Comparison of ENCODE assay signal across 8 cellular contexts in the genomic region with DNA sequence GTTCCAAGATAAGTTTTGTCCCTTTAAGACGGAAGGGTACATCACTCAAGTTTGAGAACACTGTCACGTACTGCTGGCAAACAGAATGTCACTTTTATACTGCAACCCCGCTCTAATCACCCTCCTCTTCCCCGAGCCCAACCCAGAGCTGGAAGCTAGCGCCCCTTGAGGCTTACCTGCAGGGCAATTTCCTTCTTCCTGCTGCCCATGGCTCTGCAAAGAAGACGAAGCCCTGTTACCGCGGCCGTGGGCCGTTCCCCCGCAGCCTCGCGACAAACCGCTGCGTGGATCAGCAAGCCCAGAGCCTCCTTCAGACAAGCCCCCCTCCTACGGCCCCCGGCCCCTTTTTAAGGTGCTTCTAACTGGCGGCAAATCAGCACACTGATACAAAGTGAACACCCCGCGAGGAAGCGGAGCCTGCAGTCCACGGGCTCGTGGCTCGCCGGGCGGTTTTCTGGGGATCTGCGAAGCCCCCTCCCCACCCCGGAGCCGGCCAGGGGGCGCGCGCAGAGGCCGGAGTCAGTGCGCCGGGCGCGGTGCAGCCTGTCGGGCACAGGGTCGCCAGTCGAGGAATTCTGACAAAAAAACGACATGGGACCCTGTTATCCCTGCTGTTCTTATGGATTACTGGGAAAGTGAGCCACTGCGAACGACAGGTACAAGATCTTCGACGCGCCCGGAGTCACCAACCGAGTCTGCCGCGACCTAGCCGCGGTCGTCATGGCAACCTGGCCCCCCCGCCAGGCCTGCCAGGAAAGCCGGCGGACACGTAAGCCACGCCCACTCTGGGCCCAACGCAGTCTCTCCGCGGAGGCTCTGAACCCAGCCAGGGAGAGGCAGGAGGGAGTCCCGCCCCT. TPM values are rescaled to one million over a fixed set of nuclear protein-coding genes. Genes with fewer than 3 reads are reported as not detected.
DNase-seq lines count a peak whose midpoint lies in the region; ATAC-seq and TF ChIP-seq lines count a peak whose summit lies in the region.

A gene with protein sequence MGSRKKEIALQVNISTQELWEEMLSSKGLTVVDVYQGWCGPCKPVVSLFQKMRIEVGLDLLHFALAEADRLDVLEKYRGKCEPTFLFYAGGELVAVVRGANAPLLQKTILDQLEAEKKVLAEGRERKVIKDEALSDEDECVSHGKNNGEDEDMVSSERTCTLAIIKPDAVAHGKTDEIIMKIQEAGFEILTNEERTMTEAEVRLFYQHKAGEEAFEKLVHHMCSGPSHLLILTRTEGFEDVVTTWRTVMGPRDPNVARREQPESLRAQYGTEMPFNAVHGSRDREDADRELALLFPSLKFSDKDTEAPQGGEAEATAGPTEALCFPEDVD (minus strand): TSS at position 725 of the 857 bp plus-strand sequence. CDS start 516 bp downstream, at position 209.

- CTCF ChIA-PET in RWPE1 (lab: Yijun Ruan, JAX) = interaction anchor here (0.5 to 0.9 kb wide), 7 partner anchors 45 to 1015 kb away, joined by 3 to 8 read pairs (median 3); a partner anchor contains a TSS

- intact Hi-C loops in activated T-helper 2 cell treated with anti-CD3 and anti-CD28 coated beads, Interferon-gamma antibody, Interleukin-2, Interleukin-4, amounts not matched to agents 10 μg/mL and 5 μg/mL and 100 μg/mL, durations not matched to agents 14 hours and 24 hours and 36 hours (cut with micrococcal nuclease) = loop anchor here (1.0 to 10.0 kb wide), 3 partner anchors 142 to 265 kb away; a partner anchor contains a TSS

- peak within 1 kb of the TSS; percentile 71 for H3K4me3 ChIP-seq in fibroblast of pulmonary artery (replicated peaks; ENCODE audit: low read depth, low read length)

- peak within 1 kb of the TSS; percentile 63 for H3K27ac Mint-ChIP-seq in activated T-helper 2 cell treated with anti-CD3 and anti-CD28 coated beads, Interferon-gamma antibody, Interleukin-2, Interleukin-4, amounts not matched to agents 10 μg/mL and 5 μg/mL and 100 μg/mL, durations not matched to agents 14 hours and 24 hours and 36 hours
- H3K27ac Mint-ChIP-seq in naive thymus-derived CD8-positive, alpha-beta T cell = peak within 1 kb of the TSS; percentile 92 to 99 (median 98)
- H3K27ac Mint-ChIP-seq in stimulated activated naive B cell treated with anti-CD40 and anti-IgM and Interleukin-4, amounts not matched to agents 10 μg/mL and 1 μg/mL and 100 μg/mL, for 72 hours = no peak within 1 kb of the TSS

- H3K27me3 Mint-ChIP-seq in activated T-helper 2 cell treated with anti-CD3 and anti-CD28 coated beads, Interferon-gamma antibody, Interleukin-2, Interleukin-4, amounts not matched to agents 10 μg/mL and 5 μg/mL and 100 μg/mL, durations not matched to agents 14 hours and 24 hours and 36 hours (ENCODE audit: low read depth) = peaks cover 13% of the 10 kb centered on the region
- H3K27me3 Mint-ChIP-seq in naive thymus-derived CD8-positive, alpha-beta T cell = peaks cover 0 to 3% (median 0%) of the 10 kb centered on the region in 5 donors
- peaks cover 25 to 43% of the 10 kb centered on the region in 2 donors for H3K27me3 Mint-ChIP-seq in stimulated activated naive B cell treated with anti-CD40 and anti-IgM and Interleukin-4, amounts not matched to agents 10 μg/mL and 1 μg/mL and 100 μg/mL, for 72 hours

- no peaks in the 10 kb centered on the region for H3K9me3 Mint-ChIP-seq in activated T-helper 2 cell treated with anti-CD3 and anti-CD28 coated beads, Interferon-gamma antibody, Interleukin-2, Interleukin-4, amounts not matched to agents 10 μg/mL and 5 μg/mL and 100 μg/mL, durations not matched to agents 14 hours and 24 hours and 36 hours
- H3K9me3 Mint-ChIP-seq in naive thymus-derived CD8-positive, alpha-beta T cell = no peaks in the 10 kb centered on the region
- no peaks in the 10 kb centered on the region for H3K9me3 Mint-ChIP-seq in stimulated activated naive B cell treated with anti-CD40 and anti-IgM and Interleukin-4, amounts not matched to agents 10 μg/mL and 1 μg/mL and 100 μg/mL, for 72 hours

- peaks cover 19% of the 10 kb centered on the region for H3K4me1 Mint-ChIP-seq in activated T-helper 2 cell treated with anti-CD3 and anti-CD28 coated beads, Interferon-gamma antibody, Interleukin-2, Interleukin-4, amounts not matched to agents 10 μg/mL and 5 μg/mL and 100 μg/mL, durations not matched to agents 14 hours and 24 hours and 36 hours (ENCODE audit: low read depth)
- peaks cover 14 to 27% (median 24%) of the 10 kb centered on the region in 4 donors for H3K4me1 Mint-ChIP-seq in naive thymus-derived CD8-positive, alpha-beta T cell
- peaks cover 11 to 27% of the 10 kb centered on the region in 2 donors for H3K4me1 Mint-ChIP-seq in stimulated activated naive B cell treated with anti-CD40 and anti-IgM and Interleukin-4, amounts not matched to agents 10 μg/mL and 1 μg/mL and 100 μg/mL, for 72 hours

- TF ChIP-seq CTCF in LNCAP (IDR thresholded peaks at IDR 0.05) (peak; percentile 68), RWPE1 (conservative IDR thresholded peaks at IDR 0.05; ENCODE audit: low read depth) (peak; percentile 85), fibroblast of pulmonary artery (IDR thresholded peaks at IDR 0.05; ENCODE audit: low read length, missing control alignments) (peak; percentile 78)

- H3K27ac ChIP-seq in RWPE1 = no peak within 1 kb of the TSS

- POLR2A ChIA-PET in RWPE1 (lab: Yijun Ruan, JAX; ENCODE audit: low non-redundant PET) = no interaction called here
- POLR2A ChIA-PET in naive thymus-derived CD8-positive, alpha-beta T cell (lab: Charles Lee) = interaction anchor here (1.2 kb wide), 1 partner anchor 143 kb away, joined by 4 read pairs; a partner anchor contains a TSS

- H3K36me3 Mint-ChIP-seq in activated T-helper 2 cell treated with anti-CD3 and anti-CD28 coated beads, Interferon-gamma antibody, Interleukin-2, Interleukin-4, amounts not matched to agents 10 μg/mL and 5 μg/mL and 100 μg/mL, durations not matched to agents 14 hours and 24 hours and 36 hours (ENCODE audit: low read depth) = no peaks in the 10 kb centered on the region
- no peaks in the 10 kb centered on the region for H3K36me3 Mint-ChIP-seq in naive thymus-derived CD8-positive, alpha-beta T cell
- H3K36me3 Mint-ChIP-seq in stimulated activated naive B cell treated with anti-CD40 and anti-IgM and Interleukin-4, amounts not matched to agents 10 μg/mL and 1 μg/mL and 100 μg/mL, for 72 hours = no peaks in the 10 kb centered on the region

- DNase-seq in DMS114 treated with DMSO at 0.1 percent for 48 hours (lab: John Stamatoyannopoulos, UW; ENCODE audit: unreplicated experiment) = peak; percentile 82
- peak; percentile 80 for DNase-seq in RWPE1 (ENCODE audit: low spot score)
- peak; percentile 77 for DNase-seq in activated T-helper 2 cell treated with anti-CD3 and anti-CD28 coated beads, Interferon-gamma antibody, Interleukin-2, Interleukin-4, amounts not matched to agents 10 μg/mL and 5 μg/mL and 100 μg/mL, durations not matched to agents 14 hours and 24 hours and 36 hours (ENCODE audit: low spot score)
- DNase-seq in fibroblast of pulmonary artery (ENCODE audit: low read depth) = peak; percentile 86
- DNase-seq in naive thymus-derived CD8-positive, alpha-beta T cell = peak; percentile 87 to 97 (median 93)
- DNase-seq in stimulated activated naive B cell treated with anti-CD40 and anti-IgM and Interleukin-4, amounts not matched to agents 10 μg/mL and 1 μg/mL and 100 μg/mL, for 72 hours = peak; percentile 57

- H3K4me3 Mint-ChIP-seq in activated T-helper 2 cell treated with anti-CD3 and anti-CD28 coated beads, Interferon-gamma antibody, Interleukin-2, Interleukin-4, amounts not matched to agents 10 μg/mL and 5 μg/mL and 100 μg/mL, durations not matched to agents 14 hours and 24 hours and 36 hours (ENCODE audit: low read depth) = peak within 1 kb of the TSS; percentile 83
- peak within 1 kb of the TSS; percentile 85 to 99 (median 96) for H3K4me3 Mint-ChIP-seq in naive thymus-derived CD8-positive, alpha-beta T cell
- peak within 1 kb of the TSS; percentile 81 to 85 for H3K4me3 Mint-ChIP-seq in stimulated activated naive B cell treated with anti-CD40 and anti-IgM and Interleukin-4, amounts not matched to agents 10 μg/mL and 1 μg/mL and 100 μg/mL, for 72 hours

- ATAC-seq in GM21825 (IDR thresholded peaks at IDR 0.05; ENCODE audit: unreplicated experiment) = peak; percentile 74
- ATAC-seq in naive thymus-derived CD8-positive, alpha-beta T cell = peak; percentile 88 to 92
- ATAC-seq in stimulated activated naive B cell treated with anti-CD40 and anti-IgM and Interleukin-4, amounts not matched to agents 10 μg/mL and 1 μg/mL and 100 μg/mL, for 72 hours (replicated peaks) = peak; percentile 88 to 89

RNA-seq across cellular contexts. Expression of the gene that starts here (rescaled TPM):
- 0.30 TPM in 1 of 2 replicates, not detected in the other for total RNA-seq in activated T-helper 2 cell treated with anti-CD3 and anti-CD28 coated beads, Interferon-gamma antibody, Interleukin-2, Interleukin-4, amounts not matched to agents 10 μg/mL and 5 μg/mL and 100 μg/mL, durations not matched to agents 14 hours and 24 hours and 36 hours
- total RNA-seq in naive thymus-derived CD8-positive, alpha-beta T cell = 1 to 10 TPM in 1 of 2 experiments, under 1 TPM in 1; 0.86 to 1.2 TPM
- polyA plus RNA-seq in naive thymus-derived CD8-positive, alpha-beta T cell = 1 to 10 TPM in 1 of 3 donors, under 1 TPM in 1, not detected in 1; 0.26 to 2.1 TPM

Comparison
In these comparisons a context has a peak if more than half of its experiments do, and no peak if none do; other contexts are left out.
1. Peak in DNase-seq in activated T-helper 2 cell treated with anti-CD3 and anti-CD28 coated beads, Interferon-gamma antibody, Interleukin-2, Interleukin-4, amounts not matched to agents 10 μg/mL and 5 μg/mL and 100 μg/mL, durations not matched to agents 14 hours and 24 hours and 36 hours; RNA of the gene not detected or under 1 TPM.